1 cellular context compared by ENCODE assay signal in genomic region chr13:86681223-86681622, GRCh38.
TF ChIP-seq lines count a peak whose summit lies in the region.

No MANE protein-coding gene starts in this region.

TF ChIP-seq in SK-N-SH, 30 proteins besides CTCF, POLR2A, EP300 and RAD21 (continued from another document):
- no peak for TF ChIP-seq IRF3 (IDR thresholded peaks at IDR 0.05; ENCODE audit: low read depth, low read length)
- TF ChIP-seq USF2 (IDR thresholded peaks at IDR 0.05; ENCODE audit: borderline replicate concordance, low read depth, low read length): no peak
- TF ChIP-seq SIN3A (IDR thresholded peaks at IDR 0.05; ENCODE audit: borderline replicate concordance, low read depth, low read length): no peak
- TF ChIP-seq SMC3 (IDR thresholded peaks at IDR 0.05; ENCODE audit: low read depth, low read length): no peak
- TF ChIP-seq RXRA (IDR thresholded peaks at IDR 0.05; ENCODE audit: borderline replicate concordance, low read depth): no peak
- TF ChIP-seq ZBTB33 (IDR thresholded peaks at IDR 0.05; ENCODE audit: borderline replicate concordance, low read depth): no peak
